ENCODE assay signal across 8 cellular contexts in genomic region chr11:8017894-8018741, GRCh38. TPM values are rescaled to one million over a fixed set of nuclear protein-coding genes. Genes with fewer than 3 reads are reported as not detected.
DNase-seq lines count a peak whose midpoint lies in the region; ATAC-seq and TF ChIP-seq lines count a peak whose summit lies in the region.

No MANE protein-coding gene starts in this region.

- H3K27me3 ChIP-seq in BLaER1 treated with 17β-estradiol and CSF1 and Interleukin-3, amounts not matched to agents 10 nM and 100 nM: peaks cover 30 to 44% (median 39%) of the 10 kb centered on the region in 11 experiments
- peaks cover 46% of the 10 kb centered on the region for H3K27me3 ChIP-seq in PC-3 (ENCODE audit: low read length)

- H3K4me1 ChIP-seq in BLaER1 treated with 17β-estradiol and CSF1 and Interleukin-3, amounts not matched to agents 10 nM and 100 nM: peaks cover 7 to 18% (median 15%) of the 10 kb centered on the region in 10 experiments; a peak in 16 of 20 replicates
- no peaks in the 10 kb centered on the region; the same call in 1 of the 2 replicates for H3K4me1 ChIP-seq in PC-3 (ENCODE audit: insufficient read depth, low read length)

- H4K20me1 ChIP-seq in BLaER1 treated with 17β-estradiol and CSF1 and Interleukin-3, amounts not matched to agents 10 nM and 100 nM: peaks cover 0 to 7% (median 0%) of the 10 kb centered on the region in 11 experiments; a peak in 4 of 22 replicates
- H4K20me1 ChIP-seq in PC-3 (ENCODE audit: low read length): no peaks in the 10 kb centered on the region

- BruUV-seq in PC-3 (replicated peaks; lab: Mats Ljungman, UMichigan): no TSS peak

- H3K4me1 Mint-ChIP-seq in neural crest cell: peaks cover 14% of the 10 kb centered on the region

- TF ChIP-seq CTCF in PC-3 (conservative IDR thresholded peaks at IDR 0.05; ENCODE audit: low read depth, low read length) (no peak), neural crest cell (conservative IDR thresholded peaks at IDR 0.05) (no peak)

- peak overlapping the region; percentile 87 for H3K4me3 Mint-ChIP-seq in neural crest cell

- CTCF ChIA-PET in PC-3 (lab: Charles Lee): no interaction called here

- H3K36me3 ChIP-seq in BLaER1 treated with 17β-estradiol and CSF1 and Interleukin-3, amounts not matched to agents 10 nM and 100 nM: no peaks in the 10 kb centered on the region
- H3K36me3 ChIP-seq in PC-3 (ENCODE audit: low read depth, low read length): no peaks in the 10 kb centered on the region

- DNase-seq in PC-3 (no peak), fibroblast of gingiva (ENCODE audit: low read depth) (peak; percentile 42), neural crest cell (ENCODE audit: low read depth, low spot score) (no peak), KG1 (lab: John Stamatoyannopoulos, UW) (no peak), NAMALWA (ENCODE audit: low spot score) (no peak)
- DNase-seq in NK-92 treated with Interleukin-12 subunit alpha and Interleukin-12 subunit beta, amount 100 ng/mL, for 24 hours (lab: John Stamatoyannopoulos, UW): no peak

- H3K4me3 ChIP-seq in BLaER1 treated with 17β-estradiol and CSF1 and Interleukin-3, amounts not matched to agents 10 nM and 100 nM: peak overlapping the region in 9 of 10 experiments; percentile 66 to 79 (median 70); a peak in 17 of 20 replicates
- peak overlapping the region; percentile 64; the same call in 1 of the 2 replicates for H3K4me3 ChIP-seq in PC-3 (ENCODE audit: low read length)

- H3K27me3 Mint-ChIP-seq in neural crest cell (ENCODE audit: low read depth): peaks cover 74% of the 10 kb centered on the region

- no peaks in the 10 kb centered on the region for H3K79me2 ChIP-seq in PC-3 (ENCODE audit: low read length)

- intact Hi-C loops in PC-3 (cut with micrococcal nuclease): no loop called here

- H3K27ac Mint-ChIP-seq in neural crest cell (ENCODE audit: unreplicated experiment): peak overlapping the region; percentile 84

- no peaks in the 10 kb centered on the region for H3K36me3 Mint-ChIP-seq in neural crest cell (ENCODE audit: low read depth)

- no peaks in the 10 kb centered on the region for H3K9me3 Mint-ChIP-seq in neural crest cell

- peak overlapping the region; percentile 65; the same call in 1 of the 2 replicates for H2AFZ ChIP-seq in PC-3 (ENCODE audit: low read length)

- peak overlapping the region; percentile 92 to 100 (median 100) for H3K4me2 ChIP-seq in BLaER1 treated with 17β-estradiol and CSF1 and Interleukin-3, amounts not matched to agents 10 nM and 100 nM
- peak overlapping the region; percentile 89 for H3K4me2 ChIP-seq in PC-3 (ENCODE audit: low read length)

- H3K9ac ChIP-seq in BLaER1 treated with 17β-estradiol and CSF1 and Interleukin-3, amounts not matched to agents 10 nM and 100 nM: peak overlapping the region in 2 of 11 experiments; percentile 71 to 78; a peak in 1 of 22 replicates
- no peak overlapping the region for H3K9ac ChIP-seq in PC-3 (ENCODE audit: low read length)

- POLR2A ChIA-PET in PC-3 (lab: Charles Lee; ENCODE audit: unreplicated experiment): interaction anchor here (0.5 kb wide), 1 partner anchor 31 kb away, joined by 3 read pairs; the partner anchor contains the start of gene EIF3F

- H3K9me2 ChIP-seq in PC-3 (replicated peaks; ENCODE audit: low read length): no peaks in the 10 kb centered on the region

- ATAC-seq in PC-3 (peak; percentile 12; the same call in 1 of the 2 replicates), GM19328 (IDR thresholded peaks at IDR 0.05; ENCODE audit: unreplicated experiment) (no peak)

- no peaks in the 10 kb centered on the region for H3F3A ChIP-seq in PC-3 (ENCODE audit: low read length, unreplicated experiment)

- H3K27ac ChIP-seq in BLaER1 treated with 17β-estradiol and CSF1 and Interleukin-3, amounts not matched to agents 10 nM and 100 nM: peak overlapping the region in 1 of 11 experiments; percentile 73; a peak in 3 of 22 replicates
- H3K27ac ChIP-seq in PC-3 (ENCODE audit: low read length): no peak overlapping the region

- no peaks in the 10 kb centered on the region for H3K9me3 ChIP-seq in BLaER1 treated with 17β-estradiol and CSF1 and Interleukin-3, amounts not matched to agents 10 nM and 100 nM (replicated peaks in 1 of 11)
- no peaks in the 10 kb centered on the region for H3K9me3 ChIP-seq in PC-3 (ENCODE audit: low read length)

RNA-seq across cellular contexts. Expression of gene EIF3F, which starts 31.0 kb away (rescaled TPM):
- total RNA-seq in PC-3 (2014; rRNA removed) (182 and 227 TPM in 2 replicates), neural crest cell (317 and 324 TPM in 2 replicates)

RNA-seq across cellular contexts. Expression of gene NLRP10, which starts 52.9 kb away (rescaled TPM):
- total RNA-seq in PC-3 (2014; rRNA removed) (1.9 and 8.9 TPM in 2 replicates), neural crest cell (not detected in 2 replicates)
